22 cellular contexts compared by ENCODE assay signal in genomic region chr2:143745060-143745459, GRCh38.
DNase-seq lines count a peak whose midpoint lies in the region; ATAC-seq, FAIRE-seq and TF ChIP-seq lines count a peak whose summit lies in the region.
"Had no signal": no experiment of that assay in that cellular context is flagged by ENCODE, and none has a peak within 500 bp of the region (broad histone marks: within the 10 kb centered on the region; RNA-seq: fewer than 3 reads in every experiment).

No MANE protein-coding gene starts in this region.

- BruUV-seq in Caco-2 (replicated peaks; lab: Mats Ljungman, UMichigan) = no TSS peak

- TF ChIP-seq CTCF in Caco-2 (IDR thresholded peaks at IDR 0.05; ENCODE audit: insufficient read depth in 1 of 2, low read depth in 1 of 2, low read length in 1 of 2, severe bottlenecking in 1 of 2, unreplicated experiment in 1 of 2) (no peak), WERI-Rb-1 (IDR thresholded peaks at IDR 0.05; ENCODE audit: low read depth, low read length) (no peak)

- H3K4me3 ChIP-seq in Caco-2 (ENCODE audit: low read depth, low read length) (no peak overlapping the region), WERI-Rb-1 (ENCODE audit: low read depth, low read length) (no peak overlapping the region)
- H3K4me3 ChIP-seq: adrenal gland, thyroid gland had no signal

- no peak for ATAC-seq in HG02884 (IDR thresholded peaks at IDR 0.05; ENCODE audit: unreplicated experiment)
- ATAC-seq: activated CD4-positive, CD25-positive, alpha-beta regulatory T cell treated with anti-CD3 and anti-CD28 coated beads, Interleukin-2, amount 50 U/mL, for 24 hours; left colon; naive thymus-derived CD8-positive, alpha-beta T cell; sciatic nerve; stimulated activated naive CD8-positive, alpha-beta T cell treated with anti-CD3 and anti-CD28 coated beads, Interleukin-15, Interleukin-2, amounts not matched to agents 100 U/mL and 50 U/mL, for 24 hours had no signal

- H3K9me3 Mint-ChIP-seq in Caco-2 (ENCODE audit: unreplicated experiment) = no peaks in the 10 kb centered on the region
- H3K9me3 Mint-ChIP-seq: activated CD4-positive, alpha-beta memory T cell treated with anti-CD3 and anti-CD28 coated beads, Interleukin-2, amount 10 ng/mL, durations not matched to agents 7 days and 5 days; naive thymus-derived CD8-positive, alpha-beta T cell had no signal

- no peaks in the 10 kb centered on the region for H3K4me1 ChIP-seq in Caco-2
- H3K4me1 ChIP-seq: adrenal gland, thyroid gland had no signal

- peaks cover 5% of the 10 kb centered on the region for H3K4me1 Mint-ChIP-seq in Caco-2 (ENCODE audit: low read depth, unreplicated experiment)
- H3K4me1 Mint-ChIP-seq: activated CD4-positive, alpha-beta memory T cell treated with anti-CD3 and anti-CD28 coated beads, Interleukin-2, amount 10 ng/mL, durations not matched to agents 7 days and 5 days had no signal

- no peaks in the 10 kb centered on the region for H3K36me3 ChIP-seq in Caco-2 (ENCODE audit: control insufficient read depth, insufficient read depth, low read length)
- no peaks in the 10 kb centered on the region for H3K36me3 ChIP-seq in WERI-Rb-1
- H3K36me3 ChIP-seq: adrenal gland, thyroid gland had no signal

- H3K4me3 Mint-ChIP-seq in Caco-2 (ENCODE audit: unreplicated experiment) = no peak overlapping the region
- H3K4me3 Mint-ChIP-seq: activated CD4-positive, alpha-beta memory T cell treated with anti-CD3 and anti-CD28 coated beads, Interleukin-2, amount 10 ng/mL, durations not matched to agents 7 days and 5 days; mesothelial cell of epicardium; naive thymus-derived CD8-positive, alpha-beta T cell had no signal

- DNase-seq in Daoy (ENCODE audit: low read depth) (peak; percentile 13), RCC 7860 (ENCODE audit: low spot score) (peak; percentile 41), iPS-NIHi11 (ENCODE audit: low spot score) (peak; percentile 42), renal cortical epithelial cell (ENCODE audit: low read depth) (peak; percentile 29), Caco-2 (no peak), WERI-Rb-1 (no peak)
- DNase-seq: activated CD4-positive, alpha-beta memory T cell treated with anti-CD3 and anti-CD28 coated beads, Interleukin-2, amount 10 ng/mL, durations not matched to agents 7 days and 5 days; adrenal gland; GF-D8; left colon; naive thymus-derived CD8-positive, alpha-beta T cell; NCI-H2171; NCI-H510A treated with DMSO at 0.1 percent for 48 hours; SIG-M5; stimulated activated naive CD8-positive, alpha-beta T cell treated with anti-CD3 and anti-CD28 coated beads, Interleukin-15, Interleukin-2, amounts not matched to agents 100 U/mL and 50 U/mL, for 24 hours; SW 1271; thyroid gland had no signal

- no peak for FAIRE-seq in RCC 7860 (lab: Jason Lieb, UNC)
- FAIRE-seq: GM18507 had no signal

- H3K27me3 Mint-ChIP-seq in Caco-2 (ENCODE audit: insufficient read depth, unreplicated experiment) = no peaks in the 10 kb centered on the region
- H3K27me3 Mint-ChIP-seq: activated CD4-positive, alpha-beta memory T cell treated with anti-CD3 and anti-CD28 coated beads, Interleukin-2, amount 10 ng/mL, durations not matched to agents 7 days and 5 days; naive thymus-derived CD8-positive, alpha-beta T cell had no signal

- POLR2A ChIA-PET in Caco-2 (lab: Charles Lee) = no interaction called here

- H3K9me3 ChIP-seq in Caco-2 (no peaks in the 10 kb centered on the region), WERI-Rb-1 (ENCODE audit: severe bottlenecking) (no peaks in the 10 kb centered on the region)
- H3K9me3 ChIP-seq: adrenal gland, thyroid gland had no signal

- intact Hi-C loops in Caco-2 (cut with micrococcal nuclease; ENCODE audit: unreplicated experiment) = no loop called here

- no peak overlapping the region for H3K27ac Mint-ChIP-seq in Caco-2 (ENCODE audit: unreplicated experiment)
- H3K27ac Mint-ChIP-seq: activated CD4-positive, alpha-beta memory T cell treated with anti-CD3 and anti-CD28 coated beads, Interleukin-2, amount 10 ng/mL, durations not matched to agents 7 days and 5 days; mesothelial cell of epicardium had no signal

- no peaks in the 10 kb centered on the region for H3K27me3 ChIP-seq in Caco-2 (replicated peaks; ENCODE audit: control insufficient read depth, insufficient read depth, low read length)
- no peaks in the 10 kb centered on the region for H3K27me3 ChIP-seq in WERI-Rb-1 (ENCODE audit: insufficient read depth, low read depth, severe bottlenecking)
- H3K27me3 ChIP-seq: adrenal gland, thyroid gland had no signal

- H3K36me3 Mint-ChIP-seq in Caco-2 (ENCODE audit: insufficient read depth, unreplicated experiment) = no peaks in the 10 kb centered on the region
- H3K36me3 Mint-ChIP-seq: mesothelial cell of epicardium had no signal

- no peak overlapping the region for H3K27ac ChIP-seq in WERI-Rb-1
- H3K27ac ChIP-seq: adrenal gland, thyroid gland had no signal

- CTCF ChIA-PET in Caco-2 (lab: Charles Lee) = no interaction called here

Comparison
In these comparisons a context has a peak if more than half of its experiments do, and no peak if none do; other contexts are left out.
1. DNase-seq: peak in Daoy (single experiment), RCC 7860 (single experiment), iPS-NIHi11 (single experiment) and renal cortical epithelial cell (single experiment); none in Caco-2 (0 of 2) and WERI-Rb-1 (single experiment).